Comparison of ENCODE assay signal across 1 cellular context in the genomic region with DNA sequence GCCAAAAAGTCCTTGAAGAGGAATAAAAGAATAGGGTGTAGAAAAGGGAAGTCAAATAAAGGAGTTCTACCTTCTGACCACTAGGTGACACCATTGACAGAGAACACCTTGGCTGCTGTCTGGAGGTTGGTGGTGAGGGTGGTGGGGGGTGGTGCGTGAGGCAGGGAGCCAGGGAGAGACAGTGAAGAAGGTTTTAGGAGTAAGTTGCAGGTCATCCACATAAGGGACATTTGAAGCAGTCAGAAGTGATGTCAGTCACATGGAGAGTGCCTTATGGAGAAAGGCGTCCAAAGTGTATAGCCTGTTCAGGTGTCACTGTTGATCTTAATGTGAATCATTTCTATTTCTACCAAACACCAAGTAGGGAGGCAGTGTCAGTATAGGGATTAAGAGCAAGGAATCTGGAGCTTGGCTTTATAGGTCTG.
TF ChIP-seq lines count a peak whose summit lies in the region.

No MANE protein-coding gene starts in this region.

TF ChIP-seq in GM12878, 131 proteins besides CTCF, POLR2A, EP300 and RAD21 (continued from another document):
- TF ChIP-seq LARP7 (IDR thresholded peaks at IDR 0.05) = no peak
- no peak for TF ChIP-seq FOXK2 (IDR thresholded peaks at IDR 0.05)
- peak; percentile 70; the same call in 1 of the 2 replicates for TF ChIP-seq SPI1 (IDR thresholded peaks at IDR 0.05; ENCODE audit: borderline replicate concordance, insufficient read depth, low read depth, low read length)
- TF ChIP-seq, protein P1, sequence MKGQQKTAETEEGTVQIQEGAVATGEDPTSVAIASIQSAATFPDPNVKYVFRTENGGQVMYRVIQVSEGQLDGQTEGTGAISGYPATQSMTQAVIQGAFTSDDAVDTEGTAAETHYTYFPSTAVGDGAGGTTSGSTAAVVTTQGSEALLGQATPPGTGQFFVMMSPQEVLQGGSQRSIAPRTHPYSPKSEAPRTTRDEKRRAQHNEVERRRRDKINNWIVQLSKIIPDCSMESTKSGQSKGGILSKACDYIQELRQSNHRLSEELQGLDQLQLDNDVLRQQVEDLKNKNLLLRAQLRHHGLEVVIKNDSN (IDR thresholded peaks at IDR 0.05; ENCODE audit: borderline replicate concordance, extremely low read length, insufficient read depth, low read depth, low read length) = no peak
- TF ChIP-seq, protein P2, sequence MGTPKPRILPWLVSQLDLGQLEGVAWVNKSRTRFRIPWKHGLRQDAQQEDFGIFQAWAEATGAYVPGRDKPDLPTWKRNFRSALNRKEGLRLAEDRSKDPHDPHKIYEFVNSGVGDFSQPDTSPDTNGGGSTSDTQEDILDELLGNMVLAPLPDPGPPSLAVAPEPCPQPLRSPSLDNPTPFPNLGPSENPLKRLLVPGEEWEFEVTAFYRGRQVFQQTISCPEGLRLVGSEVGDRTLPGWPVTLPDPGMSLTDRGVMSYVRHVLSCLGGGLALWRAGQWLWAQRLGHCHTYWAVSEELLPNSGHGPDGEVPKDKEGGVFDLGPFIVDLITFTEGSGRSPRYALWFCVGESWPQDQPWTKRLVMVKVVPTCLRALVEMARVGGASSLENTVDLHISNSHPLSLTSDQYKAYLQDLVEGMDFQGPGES (IDR thresholded peaks at IDR 0.05) = no peak
- TF ChIP-seq ATF7 (IDR thresholded peaks at IDR 0.05; ENCODE audit: low read depth) = no peak
- TF ChIP-seq NR2F1 (conservative IDR thresholded peaks at IDR 0.05) = no peak
- no peak for TF ChIP-seq ZZZ3 (IDR thresholded peaks at IDR 0.05; ENCODE audit: control insufficient read depth, insufficient read length, low read depth)
- no peak for TF ChIP-seq MEF2A (IDR thresholded peaks at IDR 0.05; ENCODE audit: insufficient read depth, low read depth, low read length)
- TF ChIP-seq JUNB (IDR thresholded peaks at IDR 0.05) = no peak
- TF ChIP-seq BACH1 (IDR thresholded peaks at IDR 0.05; ENCODE audit: borderline replicate concordance) = no peak
- no peak for TF ChIP-seq ASH2L (IDR thresholded peaks at IDR 0.05; ENCODE audit: borderline replicate concordance, low read depth)
- no peak for TF ChIP-seq RBBP5 (conservative IDR thresholded peaks at IDR 0.05)
- TF ChIP-seq, protein P3, sequence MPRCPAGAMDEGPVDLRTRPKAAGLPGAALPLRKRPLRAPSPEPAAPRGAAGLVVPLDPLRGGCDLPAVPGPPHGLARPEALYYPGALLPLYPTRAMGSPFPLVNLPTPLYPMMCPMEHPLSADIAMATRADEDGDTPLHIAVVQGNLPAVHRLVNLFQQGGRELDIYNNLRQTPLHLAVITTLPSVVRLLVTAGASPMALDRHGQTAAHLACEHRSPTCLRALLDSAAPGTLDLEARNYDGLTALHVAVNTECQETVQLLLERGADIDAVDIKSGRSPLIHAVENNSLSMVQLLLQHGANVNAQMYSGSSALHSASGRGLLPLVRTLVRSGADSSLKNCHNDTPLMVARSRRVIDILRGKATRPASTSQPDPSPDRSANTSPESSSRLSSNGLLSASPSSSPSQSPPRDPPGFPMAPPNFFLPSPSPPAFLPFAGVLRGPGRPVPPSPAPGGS (IDR thresholded peaks at IDR 0.05; ENCODE audit: borderline replicate concordance, insufficient read depth, low read depth, low read length, poor library complexity, severe bottlenecking) = no peak
- no peak for TF ChIP-seq EGR1 (IDR thresholded peaks at IDR 0.05; ENCODE audit: borderline replicate concordance in 1 of 2, low read depth in 2 of 2, low read length in 2 of 2)
- TF ChIP-seq RUNX3 (IDR thresholded peaks at IDR 0.05; ENCODE audit: low read length) = 0 out of 2 replicates have a peak, but pooled peaks have one; percentile 23
- no peak for TF ChIP-seq NFIC (IDR thresholded peaks at IDR 0.05; ENCODE audit: low read depth, low read length)
- TF ChIP-seq, protein P4, sequence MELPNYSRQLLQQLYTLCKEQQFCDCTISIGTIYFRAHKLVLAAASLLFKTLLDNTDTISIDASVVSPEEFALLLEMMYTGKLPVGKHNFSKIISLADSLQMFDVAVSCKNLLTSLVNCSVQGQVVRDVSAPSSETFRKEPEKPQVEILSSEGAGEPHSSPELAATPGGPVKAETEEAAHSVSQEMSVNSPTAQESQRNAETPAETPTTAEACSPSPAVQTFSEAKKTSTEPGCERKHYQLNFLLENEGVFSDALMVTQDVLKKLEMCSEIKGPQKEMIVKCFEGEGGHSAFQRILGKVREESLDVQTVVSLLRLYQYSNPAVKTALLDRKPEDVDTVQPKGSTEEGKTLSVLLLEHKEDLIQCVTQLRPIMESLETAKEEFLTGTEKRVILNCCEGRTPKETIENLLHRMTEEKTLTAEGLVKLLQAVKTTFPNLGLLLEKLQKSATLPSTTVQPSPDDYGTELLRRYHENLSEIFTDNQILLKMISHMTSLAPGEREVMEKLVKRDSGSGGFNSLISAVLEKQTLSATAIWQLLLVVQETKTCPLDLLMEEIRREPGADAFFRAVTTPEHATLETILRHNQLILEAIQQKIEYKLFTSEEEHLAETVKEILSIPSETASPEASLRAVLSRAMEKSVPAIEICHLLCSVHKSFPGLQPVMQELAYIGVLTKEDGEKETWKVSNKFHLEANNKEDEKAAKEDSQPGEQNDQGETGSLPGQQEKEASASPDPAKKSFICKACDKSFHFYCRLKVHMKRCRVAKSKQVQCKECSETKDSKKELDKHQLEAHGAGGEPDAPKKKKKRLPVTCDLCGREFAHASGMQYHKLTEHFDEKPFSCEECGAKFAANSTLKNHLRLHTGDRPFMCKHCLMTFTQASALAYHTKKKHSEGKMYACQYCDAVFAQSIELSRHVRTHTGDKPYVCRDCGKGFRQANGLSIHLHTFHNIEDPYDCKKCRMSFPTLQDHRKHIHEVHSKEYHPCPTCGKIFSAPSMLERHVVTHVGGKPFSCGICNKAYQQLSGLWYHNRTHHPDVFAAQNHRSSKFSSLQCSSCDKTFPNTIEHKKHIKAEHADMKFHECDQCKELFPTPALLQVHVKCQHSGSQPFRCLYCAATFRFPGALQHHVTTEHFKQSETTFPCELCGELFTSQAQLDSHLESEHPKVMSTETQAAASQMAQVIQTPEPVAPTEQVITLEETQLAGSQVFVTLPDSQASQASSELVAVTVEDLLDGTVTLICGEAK (IDR thresholded peaks at IDR 0.05; ENCODE audit: borderline replicate concordance) = no peak
- TF ChIP-seq TCF3 (IDR thresholded peaks at IDR 0.05; ENCODE audit: borderline replicate concordance, insufficient read depth, low read depth, low read length) = no peak
- TF ChIP-seq PAX5 (IDR thresholded peaks at IDR 0.05; ENCODE audit: borderline replicate concordance, low read depth, low read length) = no peak
- 0 out of 2 replicates have a peak, but pooled peaks have one; percentile 19 for TF ChIP-seq YY1 (IDR thresholded peaks at IDR 0.05; ENCODE audit: low read depth, low read length)
- TF ChIP-seq MXI1 (IDR thresholded peaks at IDR 0.05; ENCODE audit: low read depth, low read length) = no peak
- TF ChIP-seq STAT3 (IDR thresholded peaks at IDR 0.05; ENCODE audit: low read depth, low read length) = no peak
